19 cellular contexts compared by ENCODE assay signal in genomic region chr9:93659837-93660177, GRCh38.
DNase-seq lines count a peak whose midpoint lies in the region; ATAC-seq, FAIRE-seq and TF ChIP-seq lines count a peak whose summit lies in the region.
"Had no signal": no experiment of that assay in that cellular context is flagged by ENCODE, and none has a peak within 500 bp of the region (broad histone marks: within the 10 kb centered on the region; RNA-seq: fewer than 3 reads in every experiment).

No MANE protein-coding gene starts in this region.

- peaks cover 8% of the 10 kb centered on the region for H3K36me3 Mint-ChIP-seq in activated naive CD8-positive, alpha-beta T cell treated with anti-CD3 and anti-CD28 coated beads, Interleukin-2, amount 10 ng/mL, durations not matched to agents 7 days and 5 days
- no peaks in the 10 kb centered on the region for H3K36me3 Mint-ChIP-seq in activated naive CD8-positive, alpha-beta T cell treated with anti-CD3 and anti-CD28 coated beads for 36 hours
- H3K36me3 Mint-ChIP-seq in chondrocyte (ENCODE audit: low read depth), result peaks cover 14% of the 10 kb centered on the region

- no peak for FAIRE-seq in HTR-8/SVneo (lab: Jason Lieb, UNC)
- FAIRE-seq: G401.6, GM12891, GM19239 had no signal

- H3K4me3 ChIP-seq in NB4 (ENCODE audit: low read depth, low read length), result no peak overlapping the region

- no peaks in the 10 kb centered on the region for H3K9me3 Mint-ChIP-seq in activated naive CD8-positive, alpha-beta T cell treated with anti-CD3 and anti-CD28 coated beads, Interleukin-2, amount 10 ng/mL, durations not matched to agents 7 days and 5 days
- H3K9me3 Mint-ChIP-seq in activated naive CD8-positive, alpha-beta T cell treated with anti-CD3 and anti-CD28 coated beads for 36 hours, result no peaks in the 10 kb centered on the region
- H3K9me3 Mint-ChIP-seq in chondrocyte (ENCODE audit: low read depth), result no peaks in the 10 kb centered on the region
- H3K9me3 Mint-ChIP-seq: CD4-positive, CD25-positive, alpha-beta regulatory T cell had no signal

- peak; percentile 10 for DNase-seq in activated naive CD8-positive, alpha-beta T cell treated with anti-CD3 and anti-CD28 coated beads, Interleukin-2, amount 10 ng/mL, durations not matched to agents 7 days and 5 days
- DNase-seq in activated naive CD8-positive, alpha-beta T cell treated with anti-CD3 and anti-CD28 coated beads for 36 hours, result no peak
- DNase-seq in NB4 (ENCODE audit: low read depth) (peak; percentile 16), chondrocyte (ENCODE audit: low spot score) (peak; percentile 58), kidney tubule cell (ENCODE audit: low spot score) (peak; percentile 9), NCI-H748 treated with DMSO at 0.1 percent for 48 hours (lab: John Stamatoyannopoulos, UW) (no peak), HTR-8/SVneo (ENCODE audit: insufficient read length, low spot score) (no peak)
- DNase-seq: CD4-positive, CD25-positive, alpha-beta regulatory T cell; DMS79 treated with DMSO at 0.1 percent for 48 hours; NCI-H1048; NCI-H146; NCI-H2081 treated with DMSO at 0.1 percent for 48 hours; NCI-H69; PC-3 had no signal

- TF ChIP-seq CTCF in NB4 (IDR thresholded peaks at IDR 0.05; ENCODE audit: low read depth, low read length) (no peak), chondrocyte (IDR thresholded peaks at IDR 0.05) (no peak)

- H3K4me3 Mint-ChIP-seq in activated naive CD8-positive, alpha-beta T cell treated with anti-CD3 and anti-CD28 coated beads, Interleukin-2, amount 10 ng/mL, durations not matched to agents 7 days and 5 days, result no peak overlapping the region
- no peak overlapping the region for H3K4me3 Mint-ChIP-seq in activated naive CD8-positive, alpha-beta T cell treated with anti-CD3 and anti-CD28 coated beads for 36 hours
- H3K4me3 Mint-ChIP-seq in chondrocyte (ENCODE audit: unreplicated experiment), result no peak overlapping the region
- H3K4me3 Mint-ChIP-seq: CD4-positive, CD25-positive, alpha-beta regulatory T cell had no signal

- no peak overlapping the region for H3K27ac Mint-ChIP-seq in activated naive CD8-positive, alpha-beta T cell treated with anti-CD3 and anti-CD28 coated beads, Interleukin-2, amount 10 ng/mL, durations not matched to agents 7 days and 5 days
- no peak overlapping the region for H3K27ac Mint-ChIP-seq in activated naive CD8-positive, alpha-beta T cell treated with anti-CD3 and anti-CD28 coated beads for 36 hours
- H3K27ac Mint-ChIP-seq in chondrocyte (ENCODE audit: unreplicated experiment), result no peak overlapping the region
- H3K27ac Mint-ChIP-seq: CD4-positive, CD25-positive, alpha-beta regulatory T cell had no signal

- POLR2A ChIA-PET in activated naive CD8-positive, alpha-beta T cell treated with anti-CD3 and anti-CD28 coated beads, Interleukin-2, amount 10 ng/mL, durations not matched to agents 7 days and 5 days (lab: Charles Lee), result no interaction called here

- no peak for ATAC-seq in activated naive CD8-positive, alpha-beta T cell treated with anti-CD3 and anti-CD28 coated beads, Interleukin-2, amount 10 ng/mL, durations not matched to agents 7 days and 5 days (ENCODE audit: low read depth)
- ATAC-seq in GM21360 (IDR thresholded peaks at IDR 0.05; ENCODE audit: unreplicated experiment), result no peak
- ATAC-seq: HCT116, PC-3 had no signal

- H3K27me3 Mint-ChIP-seq in activated naive CD8-positive, alpha-beta T cell treated with anti-CD3 and anti-CD28 coated beads, Interleukin-2, amount 10 ng/mL, durations not matched to agents 7 days and 5 days, result no peaks in the 10 kb centered on the region
- no peaks in the 10 kb centered on the region for H3K27me3 Mint-ChIP-seq in activated naive CD8-positive, alpha-beta T cell treated with anti-CD3 and anti-CD28 coated beads for 36 hours
- no peaks in the 10 kb centered on the region for H3K27me3 Mint-ChIP-seq in chondrocyte (ENCODE audit: low read depth)
- H3K27me3 Mint-ChIP-seq: CD4-positive, CD25-positive, alpha-beta regulatory T cell had no signal

- TF ChIP-seq POLR2A in NB4 (IDR thresholded peaks at IDR 0.05; ENCODE audit: extremely low read depth, insufficient read length), result no peak

- H3K4me1 Mint-ChIP-seq in activated naive CD8-positive, alpha-beta T cell treated with anti-CD3 and anti-CD28 coated beads, Interleukin-2, amount 10 ng/mL, durations not matched to agents 7 days and 5 days, result no peaks in the 10 kb centered on the region
- no peaks in the 10 kb centered on the region for H3K4me1 Mint-ChIP-seq in activated naive CD8-positive, alpha-beta T cell treated with anti-CD3 and anti-CD28 coated beads for 36 hours
- H3K4me1 Mint-ChIP-seq in chondrocyte (ENCODE audit: low read depth), result no peaks in the 10 kb centered on the region
- H3K4me1 Mint-ChIP-seq: CD4-positive, CD25-positive, alpha-beta regulatory T cell had no signal

Comparison
In these comparisons a context has a peak if more than half of its experiments do, and no peak if none do; other contexts are left out.
1. DNase-seq: peak in activated naive CD8-positive, alpha-beta T cell treated with anti-CD3 and anti-CD28 coated beads, Interleukin-2, amount 10 ng/mL, durations not matched to agents 7 days and 5 days (single experiment), NB4 (single experiment), chondrocyte (single experiment) and kidney tubule cell (single experiment); none in activated naive CD8-positive, alpha-beta T cell treated with anti-CD3 and anti-CD28 coated beads for 36 hours (single experiment), NCI-H748 treated with DMSO at 0.1 percent for 48 hours (single experiment) and HTR-8/SVneo (single experiment).